In the genomic region with DNA sequence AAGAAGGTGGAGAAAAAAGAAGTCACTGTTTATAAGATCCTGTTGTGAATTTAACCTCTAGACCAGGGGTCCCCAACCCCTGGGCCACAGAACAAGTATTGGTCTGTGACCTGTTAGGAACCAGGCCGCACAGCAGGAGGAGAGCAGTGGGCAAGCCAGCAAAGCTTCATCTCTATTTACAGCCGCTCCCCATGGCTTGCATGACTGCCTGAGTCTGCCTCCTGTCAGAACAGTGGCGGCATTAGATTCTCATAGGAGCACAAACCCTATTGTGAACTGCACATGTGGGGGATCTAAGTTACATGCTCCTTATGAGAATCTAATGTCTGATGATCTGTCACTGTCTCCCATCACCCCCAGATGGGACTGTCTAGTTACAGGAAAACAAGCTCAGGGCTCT, we compare ENCODE assay signal across 12 cellular contexts. TPM values are rescaled to one million over a fixed set of nuclear protein-coding genes. Genes with fewer than 3 reads are reported as not detected.
DNase-seq lines count a peak whose midpoint lies in the region; ATAC-seq and TF ChIP-seq lines count a peak whose summit lies in the region.
"Not testable (repeated sequence)": the region's sequence is repeated elsewhere in the genome, so short reads cannot be mapped to it uniquely, and the experiment has no call there.
"Had no signal": no experiment of that assay in that cellular context is flagged by ENCODE, and none has a peak within 500 bp of the region (broad histone marks: within the 10 kb centered on the region; RNA-seq: fewer than 3 reads in every experiment).

No MANE protein-coding gene starts in this region.

- TF ChIP-seq CTCF in GM23338 (conservative IDR thresholded peaks at IDR 0.05; ENCODE audit: low read depth in 2 of 2); neural progenitor cell (IDR thresholded peaks at IDR 0.05): not testable (repeated sequence)

- not testable (repeated sequence) for H3K79me2 ChIP-seq in GM23338 (replicated peaks; ENCODE audit: insufficient read depth); neural progenitor cell (ENCODE audit: low read depth)

- not testable (repeated sequence) for H3K4me3 Mint-ChIP-seq in GM23338, neural progenitor cell

- H3K4me1 ChIP-seq in GM23338 (ENCODE audit: insufficient read depth) = not testable (repeated sequence)
- peaks cover 19% of the 10 kb centered on the region for H3K4me1 ChIP-seq in neural progenitor cell

- H3K27me3 ChIP-seq in GM23338 (ENCODE audit: insufficient read depth); neural progenitor cell: not testable (repeated sequence)

- H4K20me1 ChIP-seq in GM23338 (replicated peaks; ENCODE audit: insufficient read depth); neural progenitor cell (ENCODE audit: low read depth): not testable (repeated sequence)

- H3K9ac ChIP-seq in neural progenitor cell = not testable (repeated sequence)

- H3K9me3 Mint-ChIP-seq in GM23338 = not testable (repeated sequence)
- peaks cover 18% of the 10 kb centered on the region for H3K9me3 Mint-ChIP-seq in neural progenitor cell

- not testable (repeated sequence) for H3K9me3 ChIP-seq in neural progenitor cell (ENCODE audit: low read depth)

- not testable (repeated sequence) for H3K27me3 Mint-ChIP-seq in GM23338 (ENCODE audit: insufficient read depth, low read depth, poor library complexity); neural progenitor cell (ENCODE audit: insufficient read depth, low read depth)

- H3K9me2 ChIP-seq in GM23338 (ENCODE audit: insufficient read depth) = not testable (repeated sequence)

- H3K4me3 ChIP-seq in GM23338, neural progenitor cell: not testable (repeated sequence)

- peak; percentile 62 for ATAC-seq in GM23338

- H3K36me3 ChIP-seq in GM23338 (ENCODE audit: insufficient read depth); neural progenitor cell: not testable (repeated sequence)

- H2AFZ ChIP-seq in GM23338; neural progenitor cell (replicated peaks): not testable (repeated sequence)

- H3K4me2 ChIP-seq in GM23338, neural progenitor cell: not testable (repeated sequence)

- H3K4me1 Mint-ChIP-seq in GM23338 = peaks cover 17% of the 10 kb centered on the region; the same call in 2 of the 3 replicates
- H3K4me1 Mint-ChIP-seq in neural progenitor cell = peaks cover 17% of the 10 kb centered on the region

- DNase-seq in GM23338 (ENCODE audit: low spot score) = not testable (repeated sequence)
- DNase-seq in NCI-H146 (lab: John Stamatoyannopoulos, UW) (peak; percentile 82), NCI-H345 (lab: John Stamatoyannopoulos, UW) (peak; percentile 23), cerebellar cortex (ENCODE audit: low spot score) (peak; percentile 64), left kidney (ENCODE audit: low read depth, low spot score) (peak; percentile 26), neural progenitor cell (ENCODE audit: low spot score) (peak; percentile 40), retina (peak; percentile 31)

- not testable (repeated sequence) for H3K27ac Mint-ChIP-seq in GM23338, neural progenitor cell

- not testable (repeated sequence) for H3K27ac ChIP-seq in GM23338 (ENCODE audit: low read depth); neural progenitor cell

- H3F3A ChIP-seq in GM23338 (replicated peaks; ENCODE audit: low read depth); neural progenitor cell (ENCODE audit: low read depth): not testable (repeated sequence)

- H3K36me3 Mint-ChIP-seq in GM23338 (ENCODE audit: low read depth) = not testable (repeated sequence)
- H3K36me3 Mint-ChIP-seq in neural progenitor cell = peaks cover 12% of the 10 kb centered on the region

RNA-seq across cellular contexts. Expression of gene MAPK4, which starts 13.3 kb away (rescaled TPM):
- 4.4 and 8.5 TPM in 2 replicates for total RNA-seq in GM23338 (2014; rRNA removed; shearing (Covaris generic))
- 1.3 TPM in 2 replicates for polyA plus RNA-seq in GM23338 (2016; fragmentation: Nextera tagmentation; extraction: Ambion mirVana)
- 7.0 and 7.9 TPM in 2 replicates for total RNA-seq in neural progenitor cell (ENCODE audit: low replicate concordance)
- total RNA-seq: CD4-positive, alpha-beta memory T cell; CD4-positive, CD25-positive, alpha-beta regulatory T cell; CD8-positive, alpha-beta memory T cell had no signal
- polyA plus RNA-seq: AG04450; CD14-positive monocyte; CD4-positive, alpha-beta memory T cell; CD4-positive, CD25-positive, alpha-beta regulatory T cell; CD8-positive, alpha-beta memory T cell had no signal
